ENCODE assay signal across 1 cellular context in the genomic region with DNA sequence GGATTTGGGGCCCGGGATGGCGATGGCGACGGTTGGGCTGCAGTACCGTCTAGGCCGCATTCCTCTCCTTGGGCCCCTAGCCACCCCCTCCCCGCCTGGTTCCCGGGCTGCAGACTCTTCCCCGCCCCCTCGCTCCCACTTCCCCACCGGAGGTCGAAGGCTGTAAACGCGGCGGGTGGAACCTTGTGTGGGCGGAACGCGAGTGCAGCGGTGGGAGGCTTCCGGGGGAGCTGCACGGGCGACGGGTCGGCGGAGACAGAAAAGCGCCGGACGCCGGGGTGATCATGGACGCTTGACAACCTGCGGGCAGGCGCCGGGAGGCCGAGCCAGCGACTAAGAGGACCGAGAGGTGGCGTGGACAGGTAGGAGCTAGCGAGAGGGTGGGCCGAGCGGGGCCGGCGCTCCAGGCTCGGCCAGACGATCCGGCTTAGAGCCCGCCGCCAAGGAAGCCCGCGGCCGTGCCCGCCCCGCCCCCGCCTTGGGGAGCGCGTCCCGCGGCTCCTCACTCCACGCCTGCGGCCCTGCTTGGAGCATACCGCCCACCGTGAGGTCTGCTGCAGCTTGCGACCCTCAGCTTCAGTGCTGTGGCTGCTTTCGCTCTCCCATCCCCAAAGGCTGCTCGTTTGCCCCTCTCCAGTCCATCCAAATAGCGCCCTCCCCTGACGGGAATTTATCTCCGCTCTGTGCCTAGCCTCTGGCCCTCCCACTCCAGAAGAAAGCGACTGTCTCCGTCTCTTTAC.
TF ChIP-seq lines count a peak whose summit lies in the region.

A gene (plus strand): TSS at position 269 of the 740 bp plus-strand sequence. CDS start 2,126 bp downstream, outside the sequence.

TF ChIP-seq in HepG2, 621 proteins besides CTCF, POLR2A, EP300 and RAD21 (continued from another document and continues in another):
- TF ChIP-seq, protein P1, sequence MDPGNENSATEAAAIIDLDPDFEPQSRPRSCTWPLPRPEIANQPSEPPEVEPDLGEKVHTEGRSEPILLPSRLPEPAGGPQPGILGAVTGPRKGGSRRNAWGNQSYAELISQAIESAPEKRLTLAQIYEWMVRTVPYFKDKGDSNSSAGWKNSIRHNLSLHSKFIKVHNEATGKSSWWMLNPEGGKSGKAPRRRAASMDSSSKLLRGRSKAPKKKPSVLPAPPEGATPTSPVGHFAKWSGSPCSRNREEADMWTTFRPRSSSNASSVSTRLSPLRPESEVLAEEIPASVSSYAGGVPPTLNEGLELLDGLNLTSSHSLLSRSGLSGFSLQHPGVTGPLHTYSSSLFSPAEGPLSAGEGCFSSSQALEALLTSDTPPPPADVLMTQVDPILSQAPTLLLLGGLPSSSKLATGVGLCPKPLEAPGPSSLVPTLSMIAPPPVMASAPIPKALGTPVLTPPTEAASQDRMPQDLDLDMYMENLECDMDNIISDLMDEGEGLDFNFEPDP (CRISPR knock-in tag; conservative IDR thresholded peaks at IDR 0.05): no peak
- TF ChIP-seq, protein P2, sequence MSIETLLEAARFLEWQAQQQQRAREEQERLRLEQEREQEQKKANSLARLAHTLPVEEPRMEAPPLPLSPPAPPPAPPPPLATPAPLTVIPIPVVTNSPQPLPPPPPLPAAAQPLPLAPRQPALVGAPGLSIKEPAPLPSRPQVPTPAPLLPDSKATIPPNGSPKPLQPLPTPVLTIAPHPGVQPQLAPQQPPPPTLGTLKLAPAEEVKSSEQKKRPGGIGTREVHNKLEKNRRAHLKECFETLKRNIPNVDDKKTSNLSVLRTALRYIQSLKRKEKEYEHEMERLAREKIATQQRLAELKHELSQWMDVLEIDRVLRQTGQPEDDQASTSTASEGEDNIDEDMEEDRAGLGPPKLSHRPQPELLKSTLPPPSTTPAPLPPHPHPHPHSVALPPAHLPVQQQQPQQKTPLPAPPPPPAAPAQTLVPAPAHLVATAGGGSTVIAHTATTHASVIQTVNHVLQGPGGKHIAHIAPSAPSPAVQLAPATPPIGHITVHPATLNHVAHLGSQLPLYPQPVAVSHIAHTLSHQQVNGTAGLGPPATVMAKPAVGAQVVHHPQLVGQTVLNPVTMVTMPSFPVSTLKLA (IDR thresholded peaks at IDR 0.05): peak; percentile 48
- peak; percentile 98; the same call in 1 of the 2 replicates for TF ChIP-seq KLF6 (CRISPR knock-in tag; IDR thresholded peaks at IDR 0.05)
- TF ChIP-seq, protein P3, sequence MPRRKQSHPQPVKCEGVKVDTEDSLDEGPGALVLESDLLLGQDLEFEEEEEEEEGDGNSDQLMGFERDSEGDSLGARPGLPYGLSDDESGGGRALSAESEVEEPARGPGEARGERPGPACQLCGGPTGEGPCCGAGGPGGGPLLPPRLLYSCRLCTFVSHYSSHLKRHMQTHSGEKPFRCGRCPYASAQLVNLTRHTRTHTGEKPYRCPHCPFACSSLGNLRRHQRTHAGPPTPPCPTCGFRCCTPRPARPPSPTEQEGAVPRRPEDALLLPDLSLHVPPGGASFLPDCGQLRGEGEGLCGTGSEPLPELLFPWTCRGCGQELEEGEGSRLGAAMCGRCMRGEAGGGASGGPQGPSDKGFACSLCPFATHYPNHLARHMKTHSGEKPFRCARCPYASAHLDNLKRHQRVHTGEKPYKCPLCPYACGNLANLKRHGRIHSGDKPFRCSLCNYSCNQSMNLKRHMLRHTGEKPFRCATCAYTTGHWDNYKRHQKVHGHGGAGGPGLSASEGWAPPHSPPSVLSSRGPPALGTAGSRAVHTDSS (CRISPR knock-in tag; conservative IDR thresholded peaks at IDR 0.05): peak; percentile 91
- TF ChIP-seq ATRX (CRISPR knock-in tag; IDR thresholded peaks at IDR 0.05; ENCODE audit: borderline replicate concordance): 0 out of 2 replicates have a peak, but pooled peaks have one; percentile 53
- peak; percentile 98 for TF ChIP-seq STAT5B (CRISPR knock-in tag; IDR thresholded peaks at IDR 0.05)
- peak; percentile 79 for TF ChIP-seq ZNF878 (CRISPR knock-in tag; IDR thresholded peaks at IDR 0.05)
- TF ChIP-seq ZNF3 (CRISPR knock-in tag; IDR thresholded peaks at IDR 0.05): peak; percentile 60; the same call in 1 of the 2 replicates
- TF ChIP-seq PAF1 (CRISPR knock-in tag; IDR thresholded peaks at IDR 0.05): 0 out of 2 replicates have a peak, but pooled peaks have one; percentile 59
- peak; percentile 95 for TF ChIP-seq ZNF138 (CRISPR knock-in tag; IDR thresholded peaks at IDR 0.05; ENCODE audit: low read depth)
- TF ChIP-seq ZFP36L2 (CRISPR knock-in tag; IDR thresholded peaks at IDR 0.05): no peak
- peak; percentile 90 for TF ChIP-seq MED1 (CRISPR knock-in tag; IDR thresholded peaks at IDR 0.05)
- peak; percentile 87 for TF ChIP-seq ZNF253 (CRISPR knock-in tag; IDR thresholded peaks at IDR 0.05; ENCODE audit: borderline replicate concordance)
- TF ChIP-seq GABPB1 (CRISPR knock-in tag; IDR thresholded peaks at IDR 0.05): peak; percentile 99
- TF ChIP-seq ZNF772 (CRISPR knock-in tag; IDR thresholded peaks at IDR 0.05): peak; percentile 100
- TF ChIP-seq FOXO1 (CRISPR knock-in tag; IDR thresholded peaks at IDR 0.05): peak; percentile 83
- peak; percentile 24; the same call in 1 of the 2 replicates for TF ChIP-seq MZF1 (CRISPR knock-in tag; IDR thresholded peaks at IDR 0.05; ENCODE audit: borderline replicate concordance)
- peak; percentile 72 for TF ChIP-seq NFYC (CRISPR knock-in tag; IDR thresholded peaks at IDR 0.05)
- peak; percentile 98 for TF ChIP-seq SMAD1 (CRISPR knock-in tag; IDR thresholded peaks at IDR 0.05; ENCODE audit: borderline replicate concordance, low read depth)
- TF ChIP-seq, protein P4, sequence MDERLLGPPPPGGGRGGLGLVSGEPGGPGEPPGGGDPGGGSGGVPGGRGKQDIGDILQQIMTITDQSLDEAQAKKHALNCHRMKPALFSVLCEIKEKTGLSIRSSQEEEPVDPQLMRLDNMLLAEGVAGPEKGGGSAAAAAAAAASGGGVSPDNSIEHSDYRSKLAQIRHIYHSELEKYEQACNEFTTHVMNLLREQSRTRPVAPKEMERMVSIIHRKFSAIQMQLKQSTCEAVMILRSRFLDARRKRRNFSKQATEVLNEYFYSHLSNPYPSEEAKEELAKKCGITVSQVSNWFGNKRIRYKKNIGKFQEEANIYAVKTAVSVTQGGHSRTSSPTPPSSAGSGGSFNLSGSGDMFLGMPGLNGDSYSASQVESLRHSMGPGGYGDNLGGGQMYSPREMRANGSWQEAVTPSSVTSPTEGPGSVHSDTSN (CRISPR knock-in tag; IDR thresholded peaks at IDR 0.05): peak; percentile 64
- TF ChIP-seq CC2D1A (CRISPR knock-in tag; IDR thresholded peaks at IDR 0.05): no peak
- TF ChIP-seq BCL6 (CRISPR knock-in tag; IDR thresholded peaks at IDR 0.05): peak; percentile 80
- TF ChIP-seq, protein P5, sequence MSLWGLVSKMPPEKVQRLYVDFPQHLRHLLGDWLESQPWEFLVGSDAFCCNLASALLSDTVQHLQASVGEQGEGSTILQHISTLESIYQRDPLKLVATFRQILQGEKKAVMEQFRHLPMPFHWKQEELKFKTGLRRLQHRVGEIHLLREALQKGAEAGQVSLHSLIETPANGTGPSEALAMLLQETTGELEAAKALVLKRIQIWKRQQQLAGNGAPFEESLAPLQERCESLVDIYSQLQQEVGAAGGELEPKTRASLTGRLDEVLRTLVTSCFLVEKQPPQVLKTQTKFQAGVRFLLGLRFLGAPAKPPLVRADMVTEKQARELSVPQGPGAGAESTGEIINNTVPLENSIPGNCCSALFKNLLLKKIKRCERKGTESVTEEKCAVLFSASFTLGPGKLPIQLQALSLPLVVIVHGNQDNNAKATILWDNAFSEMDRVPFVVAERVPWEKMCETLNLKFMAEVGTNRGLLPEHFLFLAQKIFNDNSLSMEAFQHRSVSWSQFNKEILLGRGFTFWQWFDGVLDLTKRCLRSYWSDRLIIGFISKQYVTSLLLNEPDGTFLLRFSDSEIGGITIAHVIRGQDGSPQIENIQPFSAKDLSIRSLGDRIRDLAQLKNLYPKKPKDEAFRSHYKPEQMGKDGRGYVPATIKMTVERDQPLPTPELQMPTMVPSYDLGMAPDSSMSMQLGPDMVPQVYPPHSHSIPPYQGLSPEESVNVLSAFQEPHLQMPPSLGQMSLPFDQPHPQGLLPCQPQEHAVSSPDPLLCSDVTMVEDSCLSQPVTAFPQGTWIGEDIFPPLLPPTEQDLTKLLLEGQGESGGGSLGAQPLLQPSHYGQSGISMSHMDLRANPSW (CRISPR knock-in tag; IDR thresholded peaks at IDR 0.05; ENCODE audit: borderline replicate concordance): peak; percentile 96; the same call in 1 of the 2 replicates
- TF ChIP-seq ZFY (CRISPR knock-in tag; IDR thresholded peaks at IDR 0.05): peak; percentile 98
- peak; percentile 53 for TF ChIP-seq PRPF4 (IDR thresholded peaks at IDR 0.05; ENCODE audit: low read depth, low read length, poor library complexity, severe bottlenecking)
- TF ChIP-seq ZNF160 (CRISPR knock-in tag; IDR thresholded peaks at IDR 0.05): peak; percentile 96
- TF ChIP-seq, protein P6, sequence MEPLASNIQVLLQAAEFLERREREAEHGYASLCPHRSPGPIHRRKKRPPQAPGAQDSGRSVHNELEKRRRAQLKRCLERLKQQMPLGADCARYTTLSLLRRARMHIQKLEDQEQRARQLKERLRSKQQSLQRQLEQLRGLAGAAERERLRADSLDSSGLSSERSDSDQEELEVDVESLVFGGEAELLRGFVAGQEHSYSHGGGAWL (CRISPR knock-in tag; IDR thresholded peaks at IDR 0.05): peak; percentile 98
- peak; percentile 98 for TF ChIP-seq CBFB (CRISPR knock-in tag; IDR thresholded peaks at IDR 0.05)
- TF ChIP-seq, protein P7, sequence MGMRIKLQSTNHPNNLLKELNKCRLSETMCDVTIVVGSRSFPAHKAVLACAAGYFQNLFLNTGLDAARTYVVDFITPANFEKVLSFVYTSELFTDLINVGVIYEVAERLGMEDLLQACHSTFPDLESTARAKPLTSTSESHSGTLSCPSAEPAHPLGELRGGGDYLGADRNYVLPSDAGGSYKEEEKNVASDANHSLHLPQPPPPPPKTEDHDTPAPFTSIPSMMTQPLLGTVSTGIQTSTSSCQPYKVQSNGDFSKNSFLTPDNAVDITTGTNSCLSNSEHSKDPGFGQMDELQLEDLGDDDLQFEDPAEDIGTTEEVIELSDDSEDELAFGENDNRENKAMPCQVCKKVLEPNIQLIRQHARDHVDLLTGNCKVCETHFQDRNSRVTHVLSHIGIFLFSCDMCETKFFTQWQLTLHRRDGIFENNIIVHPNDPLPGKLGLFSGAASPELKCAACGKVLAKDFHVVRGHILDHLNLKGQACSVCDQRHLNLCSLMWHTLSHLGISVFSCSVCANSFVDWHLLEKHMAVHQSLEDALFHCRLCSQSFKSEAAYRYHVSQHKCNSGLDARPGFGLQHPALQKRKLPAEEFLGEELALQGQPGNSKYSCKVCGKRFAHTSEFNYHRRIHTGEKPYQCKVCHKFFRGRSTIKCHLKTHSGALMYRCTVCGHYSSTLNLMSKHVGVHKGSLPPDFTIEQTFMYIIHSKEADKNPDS (CRISPR knock-in tag; IDR thresholded peaks at IDR 0.05): 0 out of 2 replicates have a peak, but pooled peaks have one; percentile 61
- TF ChIP-seq, protein P8, sequence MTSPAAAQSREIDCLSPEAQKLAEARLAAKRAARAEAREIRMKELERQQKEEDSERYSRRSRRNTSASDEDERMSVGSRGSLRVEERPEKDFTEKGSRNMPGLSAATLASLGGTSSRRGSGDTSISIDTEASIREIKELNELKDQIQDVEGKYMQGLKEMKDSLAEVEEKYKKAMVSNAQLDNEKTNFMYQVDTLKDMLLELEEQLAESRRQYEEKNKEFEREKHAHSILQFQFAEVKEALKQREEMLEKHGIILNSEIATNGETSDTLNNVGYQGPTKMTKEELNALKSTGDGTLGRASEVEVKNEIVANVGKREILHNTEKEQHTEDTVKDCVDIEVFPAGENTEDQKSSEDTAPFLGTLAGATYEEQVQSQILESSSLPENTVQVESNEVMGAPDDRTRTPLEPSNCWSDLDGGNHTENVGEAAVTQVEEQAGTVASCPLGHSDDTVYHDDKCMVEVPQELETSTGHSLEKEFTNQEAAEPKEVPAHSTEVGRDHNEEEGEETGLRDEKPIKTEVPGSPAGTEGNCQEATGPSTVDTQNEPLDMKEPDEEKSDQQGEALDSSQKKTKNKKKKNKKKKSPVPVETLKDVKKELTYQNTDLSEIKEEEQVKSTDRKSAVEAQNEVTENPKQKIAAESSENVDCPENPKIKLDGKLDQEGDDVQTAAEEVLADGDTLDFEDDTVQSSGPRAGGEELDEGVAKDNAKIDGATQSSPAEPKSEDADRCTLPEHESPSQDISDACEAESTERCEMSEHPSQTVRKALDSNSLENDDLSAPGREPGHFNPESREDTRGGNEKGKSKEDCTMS (CRISPR knock-in tag; conservative IDR thresholded peaks at IDR 0.05): peak; percentile 63; the same call in 1 of the 2 replicates
- TF ChIP-seq NFATC3 (CRISPR knock-in tag; IDR thresholded peaks at IDR 0.05): no peak
- peak; percentile 99 for TF ChIP-seq DNMT1 (CRISPR knock-in tag; IDR thresholded peaks at IDR 0.05)
- no peak for TF ChIP-seq ZNF282 (IDR thresholded peaks at IDR 0.05; ENCODE audit: partially characterized antibody)
- TF ChIP-seq CHD4 (IDR thresholded peaks at IDR 0.05; ENCODE audit: borderline replicate concordance, low read length): no peak
- peak; percentile 69; the same call in 1 of the 2 replicates for TF ChIP-seq KLF12 (CRISPR knock-in tag; IDR thresholded peaks at IDR 0.05; ENCODE audit: borderline replicate concordance)
- TF ChIP-seq POLR2G (IDR thresholded peaks at IDR 0.05; ENCODE audit: low read depth, low read length): peak; percentile 82
- peak; percentile 96 for TF ChIP-seq ZNF709 (CRISPR knock-in tag; IDR thresholded peaks at IDR 0.05)
- TF ChIP-seq ZNF431 (CRISPR knock-in tag; IDR thresholded peaks at IDR 0.05; ENCODE audit: borderline replicate concordance, low read depth): peak; percentile 78; the same call in 1 of the 2 replicates
- TF ChIP-seq, protein P9, sequence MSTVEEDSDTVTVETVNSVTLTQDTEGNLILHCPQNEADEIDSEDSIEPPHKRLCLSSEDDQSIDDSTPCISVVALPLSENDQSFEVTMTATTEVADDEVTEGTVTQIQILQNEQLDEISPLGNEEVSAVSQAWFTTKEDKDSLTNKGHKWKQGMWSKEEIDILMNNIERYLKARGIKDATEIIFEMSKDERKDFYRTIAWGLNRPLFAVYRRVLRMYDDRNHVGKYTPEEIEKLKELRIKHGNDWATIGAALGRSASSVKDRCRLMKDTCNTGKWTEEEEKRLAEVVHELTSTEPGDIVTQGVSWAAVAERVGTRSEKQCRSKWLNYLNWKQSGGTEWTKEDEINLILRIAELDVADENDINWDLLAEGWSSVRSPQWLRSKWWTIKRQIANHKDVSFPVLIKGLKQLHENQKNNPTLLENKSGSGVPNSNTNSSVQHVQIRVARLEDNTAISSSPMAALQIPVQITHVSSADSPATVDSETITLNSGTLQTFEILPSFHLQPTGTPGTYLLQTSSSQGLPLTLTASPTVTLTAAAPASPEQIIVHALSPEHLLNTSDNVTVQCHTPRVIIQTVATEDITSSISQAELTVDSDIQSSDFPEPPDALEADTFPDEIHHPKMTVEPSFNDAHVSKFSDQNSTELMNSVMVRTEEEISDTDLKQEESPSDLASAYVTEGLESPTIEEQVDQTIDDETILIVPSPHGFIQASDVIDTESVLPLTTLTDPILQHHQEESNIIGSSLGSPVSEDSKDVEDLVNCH (CRISPR knock-in tag; IDR thresholded peaks at IDR 0.05): no peak
- TF ChIP-seq U2AF2 (IDR thresholded peaks at IDR 0.05; ENCODE audit: low read depth, low read length): peak; percentile 67; the same call in 1 of the 2 replicates
- TF ChIP-seq, protein P10, sequence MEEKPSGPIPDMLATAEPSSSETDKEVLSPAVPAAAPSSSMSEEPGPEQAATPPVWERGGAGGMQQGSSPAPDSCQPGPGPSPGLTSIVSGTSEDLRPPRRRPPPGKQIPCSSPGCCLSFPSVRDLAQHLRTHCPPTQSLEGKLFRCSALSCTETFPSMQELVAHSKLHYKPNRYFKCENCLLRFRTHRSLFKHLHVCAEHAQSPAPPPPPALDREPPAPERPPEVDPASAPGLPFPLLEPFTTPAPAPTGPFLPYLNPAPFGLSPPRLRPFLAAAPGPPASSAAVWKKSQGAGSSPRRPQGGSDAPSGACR (CRISPR knock-in tag; IDR thresholded peaks at IDR 0.05): peak; percentile 81
- TF ChIP-seq HNRNPLL (IDR thresholded peaks at IDR 0.05; ENCODE audit: low read depth, low read length, poor library complexity, severe bottlenecking): peak; percentile 86
